21 cellular contexts compared by ENCODE assay signal in the genomic region with DNA sequence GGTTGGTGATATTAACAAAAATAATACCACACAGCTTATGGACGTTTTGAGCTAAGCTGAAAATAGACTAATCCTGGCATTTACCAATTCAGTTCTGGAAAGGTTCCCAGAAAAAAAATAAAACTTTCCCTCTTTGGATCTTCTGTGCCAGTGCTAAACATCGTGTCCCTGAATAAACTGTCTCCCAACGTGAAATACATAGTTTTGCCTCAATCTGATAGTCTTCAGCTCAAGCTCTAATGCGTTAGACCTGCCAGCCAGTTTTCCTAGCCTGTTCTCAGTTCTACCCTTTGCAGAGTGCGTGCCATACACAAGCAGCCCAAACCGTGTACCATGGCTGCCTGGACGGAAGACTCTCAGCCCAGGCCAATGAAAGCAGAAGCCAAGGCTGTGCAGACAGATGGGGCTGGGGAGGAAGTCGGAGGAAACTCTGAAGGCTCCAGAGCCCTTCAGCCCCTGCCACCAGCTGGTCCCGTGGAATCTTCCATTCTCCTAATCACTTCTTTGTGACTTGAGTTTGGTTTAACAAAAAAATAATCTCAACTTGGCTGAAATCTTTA. TPM values are rescaled to one million over a fixed set of nuclear protein-coding genes. Genes with fewer than 3 reads are reported as not detected.
DNase-seq lines count a peak whose midpoint lies in the region; ATAC-seq, FAIRE-seq and TF ChIP-seq lines count a peak whose summit lies in the region.
"Had no signal": no experiment of that assay in that cellular context is flagged by ENCODE, and none has a peak within 500 bp of the region (broad histone marks: within the 10 kb centered on the region; RNA-seq: fewer than 3 reads in every experiment).

No MANE protein-coding gene starts in this region.

- no peak for TF ChIP-seq RAD21 in K562 (CRISPR knock-in tag; conservative IDR thresholded peaks at IDR 0.05 in 1 of 2, IDR thresholded peaks at IDR 0.05 in 1 of 2)

- DNase-seq in activated naive CD8-positive, alpha-beta T cell treated with anti-CD3 and anti-CD28 coated beads, Interleukin-2, amount 50 U/mL, for 24 hours: no peak
- DNase-seq in K562 (ENCODE audit: extremely low read depth in 1 of 4, low spot score in 3 of 4) (no peak), glutamatergic neuron (no peak), vagina (ENCODE audit: extremely low spot score in 2 of 2) (peak; percentile 46 to 67), SK-N-DZ (ENCODE audit: low spot score) (no peak), MV-4-11 (lab: John Stamatoyannopoulos, UW) (no peak)
- DNase-seq: activated CD4-positive, alpha-beta T cell treated with anti-CD3 and anti-CD28 coated beads, Interleukin-2, amount 10 ng/mL, durations not matched to agents 7 days and 5 days; activated naive CD4-positive, alpha-beta T cell treated with Interleukin-2 at 50 U/mL for 16 hours; foreskin melanocyte; HFFc6; NCI-H187; stimulated activated CD4-positive, alpha-beta T cell treated with anti-CD3 and anti-CD28 coated beads, Interleukin-4, amount 100 ng/mL, for 4 hours had no signal

- intact Hi-C loops in K562 (cut with micrococcal nuclease) (no loop called here), vagina (cut with DNase I) (no loop called here)

- H3K9me3 Mint-ChIP-seq in activated naive CD8-positive, alpha-beta T cell (ENCODE audit: low read depth): no peaks in the 10 kb centered on the region
- no peaks in the 10 kb centered on the region for H3K9me3 Mint-ChIP-seq in activated naive CD8-positive, alpha-beta T cell treated with anti-CD3 and anti-CD28 coated beads, Interleukin-2, amount 50 U/mL, for 24 hours
- peaks cover 4% of the 10 kb centered on the region for H3K9me3 Mint-ChIP-seq in glutamatergic neuron (ENCODE audit: unreplicated experiment)
- H3K9me3 Mint-ChIP-seq: activated CD4-positive, alpha-beta T cell treated with anti-CD3 and anti-CD28 coated beads, Interleukin-2, amount 10 ng/mL, durations not matched to agents 7 days and 5 days; HFFc6; mesothelial cell of epicardium; neural crest cell had no signal

- TF ChIP-seq POLR2A in K562 (conservative IDR thresholded peaks at IDR 0.05) (no peak), vagina (IDR thresholded peaks at IDR 0.05) (no peak)

- H3K27ac ChIP-seq in K562 (ENCODE audit: extremely low read depth, low read depth, low read length) (no peak overlapping the region), vagina (no peak overlapping the region)

- no peaks in the 10 kb centered on the region for H3K79me2 ChIP-seq in K562 (ENCODE audit: control insufficient read depth, insufficient read depth, low read length)

- no peak overlapping the region for H3K27ac Mint-ChIP-seq in activated naive CD8-positive, alpha-beta T cell
- no peak overlapping the region for H3K27ac Mint-ChIP-seq in activated naive CD8-positive, alpha-beta T cell treated with anti-CD3 and anti-CD28 coated beads, Interleukin-2, amount 50 U/mL, for 24 hours
- peak overlapping the region; percentile 67 for H3K27ac Mint-ChIP-seq in glutamatergic neuron (ENCODE audit: unreplicated experiment)
- H3K27ac Mint-ChIP-seq: activated CD4-positive, alpha-beta T cell treated with anti-CD3 and anti-CD28 coated beads, Interleukin-2, amount 10 ng/mL, durations not matched to agents 7 days and 5 days; HFFc6; mesothelial cell of epicardium had no signal

- H3K9ac ChIP-seq in K562 (ENCODE audit: insufficient read depth in 1 of 2, low read depth in 2 of 2, low read length in 2 of 2): no peak overlapping the region

- CTCF ChIA-PET in K562 (lab: Yijun Ruan, JAX; ENCODE audit: low intra/inter-chr PET ratio): no interaction called here

- BruUV-seq in K562 (replicated peaks; lab: Mats Ljungman, UMichigan): no TSS peak

- 68% methylated on average over 9 of the region's 9 CpGs for WGBS in K562 (ENCODE audit: insufficient coverage, low coverage, missing lambda C conversion rate)

- H3K9me3 ChIP-seq in K562 (replicated peaks; ENCODE audit: control insufficient read depth, insufficient read depth, low read depth, low read length) (peaks cover 3% of the 10 kb centered on the region; the same call in 1 of the 2 replicates), vagina (no peaks in the 10 kb centered on the region)
- H3K9me3 ChIP-seq: spleen had no signal

- H3K27me3 Mint-ChIP-seq in activated naive CD8-positive, alpha-beta T cell: no peaks in the 10 kb centered on the region
- H3K27me3 Mint-ChIP-seq in activated naive CD8-positive, alpha-beta T cell treated with anti-CD3 and anti-CD28 coated beads, Interleukin-2, amount 50 U/mL, for 24 hours: peaks cover 15% of the 10 kb centered on the region
- H3K27me3 Mint-ChIP-seq in glutamatergic neuron (ENCODE audit: unreplicated experiment): peaks cover 13% of the 10 kb centered on the region

- no peak for TF ChIP-seq CTCF in K562 (IDR thresholded peaks at IDR 0.05 in 2 of 3, conservative IDR thresholded peaks at IDR 0.05 in 1 of 3; ENCODE audit: insufficient read depth in 2 of 3, low read depth in 1 of 3, low read length in 3 of 3)
- no peak for TF ChIP-seq CTCF in glutamatergic neuron (IDR thresholded peaks at IDR 0.05; ENCODE audit: partially characterized antibody, unreplicated experiment)
- TF ChIP-seq CTCF in vagina (IDR thresholded peaks at IDR 0.05): no peak

- no peak overlapping the region for H2AFZ ChIP-seq in K562 (ENCODE audit: low read depth, low read length)

- H3K4me1 ChIP-seq in K562 (replicated peaks in 1 of 2; ENCODE audit: control insufficient read depth in 2 of 2, insufficient read depth in 2 of 2, low read length in 2 of 2) (peaks cover 0 to 3% of the 10 kb centered on the region in 2 experiments; a peak in 1 of 5 replicates), vagina (peaks cover 16% of the 10 kb centered on the region)

- TF ChIP-seq EP300 in K562 (IDR thresholded peaks at IDR 0.05; ENCODE audit: low read length): no peak

- in situ Hi-C loops in K562 (cut with MboI): no loop called here

- H3K4me2 ChIP-seq in K562 (ENCODE audit: insufficient read depth, low read length): no peak overlapping the region

- peak; percentile 19 for FAIRE-seq in K562 (lab: Jason Lieb, UNC)
- FAIRE-seq: colon, GM12891, urothelium cell line had no signal

- peaks cover 15% of the 10 kb centered on the region for H3K4me1 Mint-ChIP-seq in activated naive CD8-positive, alpha-beta T cell (ENCODE audit: low read depth)
- H3K4me1 Mint-ChIP-seq in activated naive CD8-positive, alpha-beta T cell treated with anti-CD3 and anti-CD28 coated beads, Interleukin-2, amount 50 U/mL, for 24 hours: peaks cover 10% of the 10 kb centered on the region
- peaks cover 16% of the 10 kb centered on the region for H3K4me1 Mint-ChIP-seq in glutamatergic neuron (ENCODE audit: low read depth, unreplicated experiment)

- no peaks in the 10 kb centered on the region; the same call in 1 of the 2 replicates for H4K20me1 ChIP-seq in K562 (replicated peaks; ENCODE audit: control insufficient read depth, insufficient read depth, low read length)

- no peaks in the 10 kb centered on the region for H3K27me3 ChIP-seq in K562 (ENCODE audit: control insufficient read depth in 2 of 2, insufficient read depth in 2 of 2, low read length in 2 of 2)
- no peaks in the 10 kb centered on the region for H3K27me3 ChIP-seq in vagina

- H3K9me1 ChIP-seq in K562 (ENCODE audit: control insufficient read depth, insufficient read depth, low read length): no peaks in the 10 kb centered on the region

- ATAC-seq in activated naive CD8-positive, alpha-beta T cell treated with anti-CD3 and anti-CD28 coated beads, Interleukin-2, amount 50 U/mL, for 24 hours: no peak
- no peak; the same call in 1 of the 3 replicates for ATAC-seq in K562
- ATAC-seq in GM18907 (IDR thresholded peaks at IDR 0.05; ENCODE audit: unreplicated experiment): no peak

- H3K36me3 ChIP-seq in K562 (ENCODE audit: control insufficient read depth, insufficient read depth, low read length) (peaks cover 46% of the 10 kb centered on the region; the same call in 2 of the 3 replicates), vagina (peaks cover 3 to 44% of the 10 kb centered on the region in 2 donors)

- no peak overlapping the region for H3K4me3 ChIP-seq in K562
- no peak overlapping the region for H3K4me3 ChIP-seq in vagina
- H3K4me3 ChIP-seq: spleen had no signal

- peak overlapping the region; percentile 36 for H3K4me3 Mint-ChIP-seq in activated naive CD8-positive, alpha-beta T cell
- no peak overlapping the region for H3K4me3 Mint-ChIP-seq in activated naive CD8-positive, alpha-beta T cell treated with anti-CD3 and anti-CD28 coated beads, Interleukin-2, amount 50 U/mL, for 24 hours
- no peak overlapping the region for H3K4me3 Mint-ChIP-seq in glutamatergic neuron (ENCODE audit: unreplicated experiment)
- H3K4me3 Mint-ChIP-seq: activated CD4-positive, alpha-beta T cell treated with anti-CD3 and anti-CD28 coated beads, Interleukin-2, amount 10 ng/mL, durations not matched to agents 7 days and 5 days; HFFc6; mesothelial cell of epicardium; neural crest cell had no signal

- H3K36me3 Mint-ChIP-seq in activated naive CD8-positive, alpha-beta T cell: peaks cover 8% of the 10 kb centered on the region
- H3K36me3 Mint-ChIP-seq in activated naive CD8-positive, alpha-beta T cell treated with anti-CD3 and anti-CD28 coated beads, Interleukin-2, amount 50 U/mL, for 24 hours (ENCODE audit: low read depth): peaks cover 14% of the 10 kb centered on the region
- H3K36me3 Mint-ChIP-seq in glutamatergic neuron (ENCODE audit: unreplicated experiment): peaks cover 15% of the 10 kb centered on the region

- POLR2A ChIA-PET in K562 (lab: Yijun Ruan, JAX): interaction anchor here (1.2 kb wide), 2 partner anchors 9 to 31 kb away, joined by 3 read pairs; no protein-coding TSS in a partner anchor

RNA-seq across cellular contexts. Expression of gene OCA2, which starts 11.4 kb away (rescaled TPM):
- 1.2 and 2.4 TPM in 2 replicates for total RNA-seq in K562 (2011; cell fraction: chromatin; rRNA removed; ENCODE audit: low replicate concordance)
- total RNA-seq in K562 (2011; cell fraction: nucleolus; rRNA removed): 1.5 and 1.6 TPM in 2 replicates
- total RNA-seq in K562 (2011; cell fraction: nucleoplasm; rRNA removed): 1.1 and 1.3 TPM in 2 replicates
- 0.09 and 0.24 TPM in 2 replicates for total RNA-seq in K562 (2014; rRNA removed)
- 0.06 and 0.36 TPM in 2 replicates for total RNA-seq in K562 (2014; rRNA removed; fragmentation: Illumina TruSeq; extraction: Trizol)
- total RNA-seq in K562 (2015; rRNA removed; fragmentation: Illumina TruSeq; extraction: Trizol): 0.14 and 0.26 TPM in 2 replicates
- total RNA-seq in K562 (2021): 0.47 and 1.5 TPM in 2 replicates
- polyA plus RNA-seq in K562 (2011; rRNA removed): 0.59 and 0.61 TPM in 2 replicates
- polyA plus RNA-seq in K562 (2011; cell fraction: cytosol; rRNA removed): 0.27 and 0.31 TPM in 2 replicates
- polyA plus RNA-seq in K562 (2011; cell fraction: nucleus; rRNA removed): 1.2 and 1.4 TPM in 2 replicates
- 0.33 and 0.47 TPM in 2 replicates for polyA plus RNA-seq in K562 (2012)
- polyA plus RNA-seq in K562 (2014; fragmentation: Illumina TruSeq; extraction: Trizol): 0.19 and 0.21 TPM in 2 replicates
- polyA plus RNA-seq in K562 (2014; fragmentation: Nextera tagmentation; extraction: Ambion mirVana): under 1 TPM in 1 of 2 experiments, not detected in 1; 0.07 TPM
- polyA plus RNA-seq in K562 (2014; rRNA removed): 0.13 and 0.57 TPM in 2 replicates
- 0.42 and 0.63 TPM in 2 replicates for polyA minus RNA-seq in K562 (2011; rRNA and poly(A)+ RNA removed)
- not detected in 2 replicates for polyA minus RNA-seq in K562 (2011; cell fraction: cytosol; rRNA and poly(A)+ RNA removed)
- polyA minus RNA-seq in K562 (2011; cell fraction: nucleus; rRNA and poly(A)+ RNA removed): 0.67 TPM in 2 replicates
- 1.7 TPM for total RNA-seq in glutamatergic neuron (ENCODE audit: unreplicated experiment)
- total RNA-seq in vagina: 0.25 TPM
- polyA plus RNA-seq in SK-N-DZ (2014; cell fraction: cytosol; rRNA removed): 0.02 and 1.3 TPM in 2 replicates
- polyA plus RNA-seq in SK-N-DZ (2014; cell fraction: nucleus; rRNA removed): 0.14 and 0.20 TPM in 2 replicates
- total RNA-seq: activated CD4-positive, alpha-beta T cell treated with anti-CD3 and anti-CD28 coated beads, Interleukin-2, amount 10 ng/mL, durations not matched to agents 7 days and 5 days; HFFc6; pulmonary artery endothelial cell had no signal

Comparison
In these comparisons a context has a peak if more than half of its experiments do, and no peak if none do; other contexts are left out.
1. DNase-seq: peak in vagina (2 of 2); none in activated naive CD8-positive, alpha-beta T cell treated with anti-CD3 and anti-CD28 coated beads, Interleukin-2, amount 50 U/mL, for 24 hours (single experiment), K562 (0 of 4), glutamatergic neuron (single experiment), SK-N-DZ (single experiment) and MV-4-11 (single experiment).